In the genomic region with DNA sequence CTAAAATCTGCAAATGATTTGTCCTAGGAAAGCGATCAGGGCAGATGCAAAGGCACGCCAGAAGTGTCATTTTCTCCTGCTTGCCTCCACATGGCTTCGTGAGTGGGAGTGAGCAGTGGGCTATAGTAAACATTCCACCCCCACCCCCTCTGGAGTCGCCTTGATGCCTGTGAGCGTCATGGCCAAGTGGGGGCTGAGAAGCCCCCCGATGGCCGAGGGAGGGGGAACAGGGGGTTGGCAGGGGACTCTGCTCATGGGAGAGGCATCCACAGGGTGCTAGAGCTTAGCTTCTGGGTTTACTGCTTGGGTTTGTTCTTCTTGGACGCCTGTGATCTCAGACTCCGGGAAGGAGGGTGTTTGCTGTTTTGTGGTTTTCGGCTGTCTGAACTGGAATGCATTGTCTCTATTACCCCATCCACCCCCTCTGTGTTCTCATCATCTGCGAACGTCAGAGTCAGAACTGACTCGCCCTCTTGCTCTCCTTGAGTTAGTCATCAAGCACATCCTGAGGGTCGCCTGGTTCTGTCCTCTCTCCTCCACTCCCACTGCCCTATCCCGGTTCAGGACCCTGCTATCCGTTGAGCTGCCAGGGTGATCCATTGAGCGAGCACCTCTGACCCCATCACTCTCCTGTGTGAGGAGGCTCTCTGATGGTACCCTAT, we compare ENCODE assay signal across 9 cellular contexts. TPM values are rescaled to one million over a fixed set of nuclear protein-coding genes. Genes with fewer than 3 reads are reported as not detected.
DNase-seq lines count a peak whose midpoint lies in the region; ATAC-seq and TF ChIP-seq lines count a peak whose summit lies in the region.
"Had no signal": no experiment of that assay in that cellular context is flagged by ENCODE, and none has a peak within 500 bp of the region (broad histone marks: within the 10 kb centered on the region; RNA-seq: fewer than 3 reads in every experiment).

No MANE protein-coding gene starts in this region.

- no peaks in the 10 kb centered on the region for H3K4me1 ChIP-seq in uterus

- H3K4me3 ChIP-seq in AG09309 (ENCODE audit: control insufficient read depth, low read depth, low read length) (peak overlapping the region; percentile 38), NB4 (ENCODE audit: low read depth, low read length) (no peak overlapping the region), uterus (no peak overlapping the region)

- H3K27me3 ChIP-seq in uterus, result no peaks in the 10 kb centered on the region

- peak; percentile 86 for ATAC-seq in activated T-helper 17 cell treated with anti-CD3 and anti-CD28 coated beads, Interleukin-2, amount 50 U/mL, for 72 hours (replicated peaks)
- ATAC-seq in GM18502 (IDR thresholded peaks at IDR 0.05; ENCODE audit: poor library complexity, unreplicated experiment) (no peak), GM21825 (IDR thresholded peaks at IDR 0.05; ENCODE audit: unreplicated experiment) (no peak), HG03521 (IDR thresholded peaks at IDR 0.05; ENCODE audit: unreplicated experiment) (no peak)

- H3K27ac Mint-ChIP-seq in activated T-helper 17 cell treated with anti-CD3 and anti-CD28 coated beads, Interleukin-2, amount 50 U/mL, for 72 hours, result peak overlapping the region; percentile 63

- no peak for TF ChIP-seq CTCF in AG09309 (IDR thresholded peaks at IDR 0.05; ENCODE audit: control insufficient read depth, insufficient read depth, low read depth, low read length, missing control alignments)
- TF ChIP-seq CTCF in NB4 (IDR thresholded peaks at IDR 0.05; ENCODE audit: low read depth, low read length), result no peak
- no peak for TF ChIP-seq CTCF in uterus (IDR thresholded peaks at IDR 0.05)

- peaks cover 4% of the 10 kb centered on the region for H3K9me3 Mint-ChIP-seq in activated T-helper 17 cell treated with anti-CD3 and anti-CD28 coated beads, Interleukin-2, amount 50 U/mL, for 72 hours

- no peaks in the 10 kb centered on the region for H3K36me3 ChIP-seq in uterus

- peak overlapping the region; percentile 39 for H3K4me3 Mint-ChIP-seq in activated T-helper 17 cell treated with anti-CD3 and anti-CD28 coated beads, Interleukin-2, amount 50 U/mL, for 72 hours

- intact Hi-C loops in uterus (cut with DNase I; ENCODE audit: low total_unique reads), result no loop called here

- H3K27me3 Mint-ChIP-seq in activated T-helper 17 cell treated with anti-CD3 and anti-CD28 coated beads, Interleukin-2, amount 50 U/mL, for 72 hours, result no peaks in the 10 kb centered on the region

- peaks cover 51% of the 10 kb centered on the region for H3K4me1 Mint-ChIP-seq in activated T-helper 17 cell treated with anti-CD3 and anti-CD28 coated beads, Interleukin-2, amount 50 U/mL, for 72 hours

- TF ChIP-seq POLR2A in NB4 (IDR thresholded peaks at IDR 0.05; ENCODE audit: extremely low read depth, insufficient read length), result no peak
- peak in 1 of 2 donors; percentile 9 for TF ChIP-seq POLR2A in uterus (IDR thresholded peaks at IDR 0.05)

- peak overlapping the region; percentile 73 to 86 for H3K27ac ChIP-seq in uterus

- DNase-seq in AG09309 (ENCODE audit: low read depth) (peak; percentile 98), NB4 (ENCODE audit: low read depth) (peak; percentile 81), hepatic stellate cell (ENCODE audit: low spot score) (peak; percentile 97), uterus (peak; percentile 66 to 85)

- no peaks in the 10 kb centered on the region for H3K9me3 ChIP-seq in uterus

- no peaks in the 10 kb centered on the region for H3K36me3 Mint-ChIP-seq in activated T-helper 17 cell treated with anti-CD3 and anti-CD28 coated beads, Interleukin-2, amount 50 U/mL, for 72 hours (ENCODE audit: low read depth)

RNA-seq across cellular contexts. Expression of a gene that starts 15.4 kb away (rescaled TPM):
- 10 to 100 TPM in 1 of 2 donors, 1 to 10 TPM in 1; 8.8 to 19.8 TPM for total RNA-seq in activated T-helper 17 cell treated with anti-CD3 and anti-CD28 coated beads, Interleukin-2, amount 50 U/mL, for 72 hours
- total RNA-seq in uterus, result 1 to 10 TPM in 1 of 4 donors, under 1 TPM in 2, not detected in 1; 0.09 to 2.6 (median 0.28) TPM
- total RNA-seq: dermis microvascular lymphatic vessel endothelial cell had no signal

RNA-seq across cellular contexts. Expression of a gene that starts 42.7 kb away (rescaled TPM):
- 10 to 100 TPM in 1 of 2 donors, 1 to 10 TPM in 1; 5.3 to 33.8 TPM for total RNA-seq in activated T-helper 17 cell treated with anti-CD3 and anti-CD28 coated beads, Interleukin-2, amount 50 U/mL, for 72 hours
- total RNA-seq in uterus, result 1,000 to 10,000 TPM in 1 of 4 donors, 100 to 1,000 TPM in 3; 331 to 1,351 (median 418) TPM

Comparison
In these comparisons a context has a peak if more than half of its experiments do, and no peak if none do; other contexts are left out.
1. RNA of a gene that starts 42.7 kb away (total RNA-seq): 331 to 1,351 TPM in uterus; 5.3 to 33.8 TPM in activated T-helper 17 cell treated with anti-CD3 and anti-CD28 coated beads, Interleukin-2, amount 50 U/mL, for 72 hours; every median in the first group is over 4 times any median in the second.
2. Peak in every context shown above with its lines, with median percentiles within 50 percentile points of each other: DNase-seq.